Comparison of ENCODE assay signal across 20 cellular contexts in genomic region chr4:89878611-89879010, GRCh38. TPM values are rescaled to one million over a fixed set of nuclear protein-coding genes. Genes with fewer than 3 reads are reported as not detected.
DNase-seq lines count a peak whose midpoint lies in the region; ATAC-seq and TF ChIP-seq lines count a peak whose summit lies in the region.
"Had no signal": no experiment of that assay in that cellular context is flagged by ENCODE, and none has a peak within 500 bp of the region (broad histone marks: within the 10 kb centered on the region; RNA-seq: fewer than 3 reads in every experiment).

No MANE protein-coding gene starts in this region.

- no peaks in the 10 kb centered on the region for H3K27me3 Mint-ChIP-seq in neural crest cell (ENCODE audit: low read depth)
- H3K27me3 Mint-ChIP-seq in activated CD4-positive, alpha-beta memory T cell treated with anti-CD3 and anti-CD28 coated beads, Interleukin-2, amount 10 ng/mL, durations not matched to agents 7 days and 5 days, result peaks cover 12% of the 10 kb centered on the region
- H3K27me3 Mint-ChIP-seq: CD4-positive, alpha-beta T cell had no signal

- no peaks in the 10 kb centered on the region for H3K4me1 ChIP-seq in A673 (ENCODE audit: insufficient read depth, low read length, poor library complexity, severe bottlenecking)

- POLR2A ChIA-PET in activated CD4-positive, alpha-beta memory T cell treated with anti-CD3 and anti-CD28 coated beads, Interleukin-2, amount 10 ng/mL, durations not matched to agents 7 days and 5 days (lab: Charles Lee), result no interaction called here
- POLR2A ChIA-PET in A673 (lab: Charles Lee; ENCODE audit: low non-redundant PET), result no interaction called here

- H3K36me3 ChIP-seq in A673 (ENCODE audit: insufficient read depth, low read length, poor library complexity, severe bottlenecking), result no peaks in the 10 kb centered on the region

- H3K27ac ChIP-seq in A673 (ENCODE audit: low read depth, low read length, poor library complexity, severe bottlenecking), result no peak overlapping the region

- CTCF ChIA-PET in activated CD4-positive, alpha-beta memory T cell treated with anti-CD3 and anti-CD28 coated beads, Interleukin-2, amount 10 ng/mL, durations not matched to agents 7 days and 5 days (lab: Charles Lee), result interaction anchor here (0.6 kb wide), 1 partner anchor 88 kb away, joined by 3 read pairs; no protein-coding TSS in a partner anchor
- CTCF ChIA-PET in A673 (lab: Charles Lee), result no interaction called here

- H3K36me3 Mint-ChIP-seq in neural crest cell (ENCODE audit: low read depth), result no peaks in the 10 kb centered on the region
- no peaks in the 10 kb centered on the region for H3K36me3 Mint-ChIP-seq in activated CD4-positive, alpha-beta memory T cell treated with anti-CD3 and anti-CD28 coated beads, Interleukin-2, amount 10 ng/mL, durations not matched to agents 7 days and 5 days (ENCODE audit: low read depth)

- no peaks in the 10 kb centered on the region for H3K27me3 ChIP-seq in A673 (replicated peaks; ENCODE audit: insufficient read depth, low read depth, low read length, poor library complexity)

- H3K9me3 ChIP-seq in A673 (ENCODE audit: low read depth, low read length, poor library complexity, severe bottlenecking), result no peaks in the 10 kb centered on the region

- peak overlapping the region; percentile 7 for H3K4me3 Mint-ChIP-seq in neural crest cell
- no peak overlapping the region for H3K4me3 Mint-ChIP-seq in activated CD4-positive, alpha-beta memory T cell treated with anti-CD3 and anti-CD28 coated beads, Interleukin-2, amount 10 ng/mL, durations not matched to agents 7 days and 5 days
- H3K4me3 Mint-ChIP-seq: B cell; CD4-positive, alpha-beta T cell had no signal

- peak; percentile 81 for DNase-seq in GDM1 (lab: John Stamatoyannopoulos, UW)
- DNase-seq in NB4 (ENCODE audit: low read depth), result peak; percentile 5
- DNase-seq in choroid plexus epithelial cell (ENCODE audit: low read depth), result peak; percentile 4
- DNase-seq in neural crest cell (ENCODE audit: low read depth, low spot score), result no peak
- DNase-seq in activated CD4-positive, alpha-beta memory T cell treated with anti-CD3 and anti-CD28 coated beads, Interleukin-2, amount 10 ng/mL, durations not matched to agents 7 days and 5 days, result no peak
- no peak for DNase-seq in A673 (ENCODE audit: low spot score)
- DNase-seq: ACHN; CD4-positive, alpha-beta T cell; DND-41; GF-D8; GOT3; NCI-H1092 treated with DMSO at 0.1 percent for 48 hours; NCI-H1694; NCI-H446; NCI-H748 treated with DMSO at 0.1 percent for 48 hours; SHP77 treated with DMSO at 0.1 percent for 48 hours; SW 1271 had no signal

- no TSS peak for BruUV-seq in A673 (replicated peaks; lab: Mats Ljungman, UMichigan)

- H3K9me3 Mint-ChIP-seq in neural crest cell, result no peaks in the 10 kb centered on the region
- H3K9me3 Mint-ChIP-seq in activated CD4-positive, alpha-beta memory T cell treated with anti-CD3 and anti-CD28 coated beads, Interleukin-2, amount 10 ng/mL, durations not matched to agents 7 days and 5 days, result no peaks in the 10 kb centered on the region
- H3K9me3 Mint-ChIP-seq: CD4-positive, alpha-beta T cell had no signal

- ATAC-seq in HG03342 (IDR thresholded peaks at IDR 0.05; ENCODE audit: unreplicated experiment), result no peak

- TF ChIP-seq POLR2A in NB4 (IDR thresholded peaks at IDR 0.05; ENCODE audit: extremely low read depth, insufficient read length), result no peak

- H3K4me1 Mint-ChIP-seq in neural crest cell, result peaks cover 38% of the 10 kb centered on the region
- H3K4me1 Mint-ChIP-seq in activated CD4-positive, alpha-beta memory T cell treated with anti-CD3 and anti-CD28 coated beads, Interleukin-2, amount 10 ng/mL, durations not matched to agents 7 days and 5 days, result no peaks in the 10 kb centered on the region
- H3K4me1 Mint-ChIP-seq: B cell had no signal

- intact Hi-C loops in A673 (cut with micrococcal nuclease; ENCODE audit: unreplicated experiment), result loop anchor here (10.0 kb wide), 1 partner anchor 394 kb away; no protein-coding TSS in a partner anchor

- no peak for TF ChIP-seq CTCF in NB4 (IDR thresholded peaks at IDR 0.05; ENCODE audit: low read depth, low read length)
- TF ChIP-seq CTCF in choroid plexus epithelial cell (conservative IDR thresholded peaks at IDR 0.05; ENCODE audit: low read depth, low read length), result no peak
- no peak for TF ChIP-seq CTCF in neural crest cell (conservative IDR thresholded peaks at IDR 0.05)
- no peak for TF ChIP-seq CTCF in A673 (conservative IDR thresholded peaks at IDR 0.05; ENCODE audit: low read depth, low read length)

- H3K4me3 ChIP-seq in NB4 (ENCODE audit: low read depth, low read length) (no peak overlapping the region), choroid plexus epithelial cell (ENCODE audit: low read depth, low read length) (no peak overlapping the region), A673 (ENCODE audit: low read depth, low read length, poor library complexity, severe bottlenecking) (no peak overlapping the region)

- H3K27ac Mint-ChIP-seq in neural crest cell (ENCODE audit: unreplicated experiment), result no peak overlapping the region
- no peak overlapping the region for H3K27ac Mint-ChIP-seq in activated CD4-positive, alpha-beta memory T cell treated with anti-CD3 and anti-CD28 coated beads, Interleukin-2, amount 10 ng/mL, durations not matched to agents 7 days and 5 days
- H3K27ac Mint-ChIP-seq: B cell; CD4-positive, alpha-beta T cell had no signal

RNA-seq across cellular contexts. Expression of gene MMRN1, which starts 16.0 kb away (rescaled TPM):
- total RNA-seq in neural crest cell (10.7 and 11.7 TPM in 2 replicates), A673 (2021) (0.11 and 0.28 TPM in 2 replicates)
- 1 to 10 TPM in 1 of 2 experiments, under 1 TPM in 1; 0.90 to 1.2 TPM for total RNA-seq in activated CD4-positive, alpha-beta memory T cell treated with anti-CD3 and anti-CD28 coated beads, Interleukin-2, amount 10 ng/mL, durations not matched to agents 7 days and 5 days
- total RNA-seq: LHCN-M2 had no signal

RNA-seq across cellular contexts. Expression of gene SNCA, which starts 41.6 kb away (rescaled TPM):
- total RNA-seq in neural crest cell (29.6 and 29.7 TPM in 2 replicates), A673 (2021) (2.6 and 3.1 TPM in 2 replicates)
- total RNA-seq in activated CD4-positive, alpha-beta memory T cell treated with anti-CD3 and anti-CD28 coated beads, Interleukin-2, amount 10 ng/mL, durations not matched to agents 7 days and 5 days, result 10 to 100 TPM; 11.6 to 12.2 TPM
- total RNA-seq: CD4-positive, alpha-beta T cell; LHCN-M2 had no signal

Comparison
In these comparisons a context has a peak if more than half of its experiments do, and no peak if none do; other contexts are left out.
1. DNase-seq: peak in GDM1 (single experiment), NB4 (single experiment) and choroid plexus epithelial cell (single experiment); none in neural crest cell (single experiment), activated CD4-positive, alpha-beta memory T cell treated with anti-CD3 and anti-CD28 coated beads, Interleukin-2, amount 10 ng/mL, durations not matched to agents 7 days and 5 days (single experiment) and A673 (single experiment).